Comparison of ENCODE assay signal across 9 cellular contexts in genomic region chr20:31516651-31517050, GRCh38. TPM values are rescaled to one million over a fixed set of nuclear protein-coding genes. Genes with fewer than 3 reads are reported as not detected.
DNase-seq lines count a peak whose midpoint lies in the region; ATAC-seq, FAIRE-seq and TF ChIP-seq lines count a peak whose summit lies in the region.
"Had no signal": no experiment of that assay in that cellular context is flagged by ENCODE, and none has a peak within 500 bp of the region (broad histone marks: within the 10 kb centered on the region; RNA-seq: fewer than 3 reads in every experiment).

No MANE protein-coding gene starts in this region.

- ATAC-seq in A549 = no peak
- ATAC-seq in left lobe of liver = no peak

- WGBS in A549 (ENCODE audit: missing lambda C conversion rate) = 94% methylated on average over 2 of the region's 2 CpGs

- POLR2A ChIA-PET in A549 (lab: Yijun Ruan, JAX) (no interaction called here), HEK293T (lab: Yijun Ruan, JAX) (no interaction called here)

- H3K27ac ChIP-seq in A549 = peak overlapping the region; percentile 50 to 64; a peak in 4 of 6 replicates
- H3K27ac ChIP-seq in C4-2B = peak overlapping the region; percentile 94

- TF ChIP-seq POLR2A in A549 (IDR thresholded peaks at IDR 0.05; ENCODE audit: low read length) = no peak

- H3K4me1 ChIP-seq in A549 = peaks cover 26% of the 10 kb centered on the region

- H3K4me2 ChIP-seq in A549 = peak overlapping the region; percentile 99

- CTCF ChIA-PET in A549 (lab: Yijun Ruan, JAX) (interaction anchor here (1.1 to 1.6 kb wide), 2 partner anchors 13 to 41 kb away, joined by 4 to 5 read pairs; no protein-coding TSS in a partner anchor), HEK293T (lab: Yijun Ruan, JAX) (no interaction called here)

- TF ChIP-seq CTCF in A549 (IDR thresholded peaks at IDR 0.05) (no peak), C4-2B (conservative IDR thresholded peaks at IDR 0.05) (no peak), WI38 (IDR thresholded peaks at IDR 0.05; ENCODE audit: low read depth, low read length) (no peak), fibroblast of the aortic adventitia (IDR thresholded peaks at IDR 0.05; ENCODE audit: insufficient read depth, low read length) (no peak)

- DNase-seq in A549 (ENCODE audit: low read depth in 1 of 2, low spot score in 1 of 2) = no peak
- no peak for DNase-seq in fibroblast of the aortic adventitia (ENCODE audit: low read depth)
- DNase-seq in left lobe of liver (ENCODE audit: low spot score) = no peak
- DNase-seq in AG08395 (ENCODE audit: low spot score) = no peak
- DNase-seq in NCI-H82 treated with DMSO at 0.1 percent for 48 hours (lab: John Stamatoyannopoulos, UW; ENCODE audit: unreplicated experiment) = no peak
- DNase-seq in HEK293T (ENCODE audit: extremely low spot score) = no peak
- DNase-seq: SIG-M5 had no signal

- no peak for TF ChIP-seq EP300 in A549 (IDR thresholded peaks at IDR 0.05)

- TF ChIP-seq RAD21 in A549 (conservative IDR thresholded peaks at IDR 0.05 in 1 of 2, IDR thresholded peaks at IDR 0.05 in 1 of 2) = no peak

- no peaks in the 10 kb centered on the region for H3K9me3 ChIP-seq in A549

- FAIRE-seq in A549 (lab: Jason Lieb, UNC) = no peak

- H3K4me3 ChIP-seq in A549 (0 out of 3 replicates have a peak overlapping the region, but pooled peaks have one; percentile 14), WI38 (ENCODE audit: low read depth, low read length) (peak overlapping the region; percentile 98), fibroblast of the aortic adventitia (ENCODE audit: low read depth, low read length) (peak overlapping the region; percentile 98)

TF ChIP-seq in A549, 52 proteins besides CTCF, POLR2A, EP300 and RAD21:
- TF ChIP-seq CHD4 (IDR thresholded peaks at IDR 0.05; ENCODE audit: borderline replicate concordance) (no peak), BHLHE40 (IDR thresholded peaks at IDR 0.05; ENCODE audit: low read depth, low read length) (no peak), FOXS1 (CRISPR knock-in tag; IDR thresholded peaks at IDR 0.05) (no peak), HEYL (CRISPR knock-in tag; IDR thresholded peaks at IDR 0.05) (no peak), ATOH8 (CRISPR knock-in tag; IDR thresholded peaks at IDR 0.05; ENCODE audit: low read depth) (no peak), SMC3 (IDR thresholded peaks at IDR 0.05) (no peak), FOSB (CRISPR knock-in tag; IDR thresholded peaks at IDR 0.05) (no peak)

TF ChIP-seq in HEK293T, 16 proteins besides CTCF, POLR2A, EP300 and RAD21:
- no peak for TF ChIP-seq ELF4 (IDR thresholded peaks at IDR 0.05)
- no peak for TF ChIP-seq PKNOX1 (IDR thresholded peaks at IDR 0.05)
- TF ChIP-seq CTBP1 (IDR thresholded peaks at IDR 0.05; ENCODE audit: borderline replicate concordance) = no peak
- TF ChIP-seq BHLHE40 (IDR thresholded peaks at IDR 0.05; ENCODE audit: borderline replicate concordance) = no peak
- no peak for TF ChIP-seq ARNT (IDR thresholded peaks at IDR 0.05)
- no peak for TF ChIP-seq L3MBTL2 (conservative IDR thresholded peaks at IDR 0.05)
- no peak for TF ChIP-seq FOXM1 (IDR thresholded peaks at IDR 0.05; ENCODE audit: borderline replicate concordance)
- TF ChIP-seq FOXA1 (IDR thresholded peaks at IDR 0.05) = no peak
- TF ChIP-seq SP1 (IDR thresholded peaks at IDR 0.05) = no peak
- no peak for TF ChIP-seq FOXK2 (IDR thresholded peaks at IDR 0.05)
- no peak for TF ChIP-seq LEF1 (IDR thresholded peaks at IDR 0.05; ENCODE audit: borderline replicate concordance)
- TF ChIP-seq NFRKB (IDR thresholded peaks at IDR 0.05) = no peak
- TF ChIP-seq SUZ12 (IDR thresholded peaks at IDR 0.05) = no peak
- no peak for TF ChIP-seq ZNF384 (IDR thresholded peaks at IDR 0.05)
- no peak for TF ChIP-seq HDGF (IDR thresholded peaks at IDR 0.05; ENCODE audit: borderline replicate concordance)

RNA-seq across cellular contexts. Expression of gene HM13, which starts 2.4 kb away (rescaled TPM):
- 164 and 229 TPM in 2 replicates for polyA plus RNA-seq in A549 (2011; rRNA removed)
- 140 and 200 TPM in 2 replicates for polyA plus RNA-seq in A549 (2012; cell fraction: cytosol; rRNA removed)
- 247 and 368 TPM in 2 replicates for polyA plus RNA-seq in A549 (2012; cell fraction: nucleus; rRNA removed)
- polyA plus RNA-seq in A549 (2017; fragmentation: RNase III; extraction: RNeasy Plus Mini Kit Qiagen cat#74134 plus additional on column Dnase treatment) = 167 to 178 TPM (median 178 TPM) in 3 replicates
- 177 and 217 TPM in 2 replicates for polyA minus RNA-seq in A549 (2011; rRNA and poly(A)+ RNA removed)
- total RNA-seq in fibroblast of the aortic adventitia (ENCODE audit: low replicate concordance) = 47.6 and 131 TPM in 2 replicates
- total RNA-seq in left lobe of liver = 147 TPM

RNA-seq across cellular contexts. Expression of gene REM1, which starts 41.6 kb away (rescaled TPM):
- polyA plus RNA-seq in A549 (2011; rRNA removed) (not detected in 2 replicates), A549 (2017; fragmentation: RNase III; extraction: RNeasy Plus Mini Kit Qiagen cat#74134 plus additional on column Dnase treatment) (not detected in 3 replicates)
- polyA plus RNA-seq in A549 (2012; cell fraction: cytosol; rRNA removed) = 0.04 TPM in 1 of 2 replicates, not detected in the other
- 0.02 TPM in 1 of 2 replicates, not detected in the other for polyA plus RNA-seq in A549 (2012; cell fraction: nucleus; rRNA removed)
- not detected in 2 replicates for polyA minus RNA-seq in A549 (2011; rRNA and poly(A)+ RNA removed)
- total RNA-seq in fibroblast of the aortic adventitia (ENCODE audit: low replicate concordance) (0.16 TPM in 1 of 2 replicates, not detected in the other), left lobe of liver (not detected)

RNA-seq across cellular contexts. Expression of gene DEFB124, which starts 41.7 kb away (rescaled TPM):
- polyA plus RNA-seq in A549 (2011; rRNA removed) (not detected in 2 replicates), A549 (2017; fragmentation: RNase III; extraction: RNeasy Plus Mini Kit Qiagen cat#74134 plus additional on column Dnase treatment) (0.18 TPM in 1 of 3 replicates, not detected in the others)
- not detected in 2 replicates for polyA plus RNA-seq in A549 (2012; cell fraction: cytosol; rRNA removed)
- polyA plus RNA-seq in A549 (2012; cell fraction: nucleus; rRNA removed) = 0.26 TPM in 1 of 2 replicates, not detected in the other
- polyA minus RNA-seq in A549 (2011; rRNA and poly(A)+ RNA removed) = not detected in 2 replicates
- total RNA-seq in fibroblast of the aortic adventitia (ENCODE audit: low replicate concordance) (not detected in 2 replicates), left lobe of liver (not detected)

Comparison
In these comparisons a context has a peak if more than half of its experiments do, and no peak if none do; other contexts are left out.
1. H3K4me3 ChIP-seq: peak in every context shown above with its lines; median percentile 98 in WI38; 98 in fibroblast of the aortic adventitia; 14 in A549.